ENCODE assay signal across 11 cellular contexts in genomic region chr5:61328791-61329617, GRCh38. TPM values are rescaled to one million over a fixed set of nuclear protein-coding genes. Genes with fewer than 3 reads are reported as not detected.
A peak's percentile ranks its signal among the peaks of the same experiment; 100 is the strongest.
DNase-seq lines count a peak whose midpoint lies in the region; ATAC-seq, FAIRE-seq and TF ChIP-seq lines count a peak whose summit lies in the region.
"Had no signal": no experiment of that assay in that cellular context is flagged by ENCODE, and none has a peak within 500 bp of the region (broad histone marks: within the 10 kb centered on the region; RNA-seq: fewer than 3 reads in every experiment).

No MANE protein-coding gene starts in this region.

- CTCF ChIA-PET in A549 (lab: Yijun Ruan, JAX), result interaction anchor here (0.7 to 5.7 kb wide), 7 partner anchors 8 to 330 kb away, joined by 3 to 73 read pairs (median 13); no protein-coding TSS in a partner anchor

- peak overlapping the region; percentile 90 for H3K4me2 ChIP-seq in A549

- FAIRE-seq in A549 (lab: Jason Lieb, UNC) (no peak), GM19239 (lab: Jason Lieb, UNC) (no peak)

- H3K4me3 ChIP-seq in A549 (no peak overlapping the region), H7 (ENCODE audit: insufficient read depth, low read depth, low read length) (no peak overlapping the region), brain microvascular endothelial cell (ENCODE audit: low read depth, low read length) (no peak overlapping the region), muscle layer of duodenum (ENCODE audit: low read depth in 1 of 2, low read length in 2 of 2) (peak overlapping the region; percentile 37 to 86)
- no peak overlapping the region for H3K4me3 ChIP-seq in effector memory CD4-positive, alpha-beta T cell (ENCODE audit: insufficient read depth, low read depth, low read length, poor library complexity, severe bottlenecking)
- H3K4me3 ChIP-seq: thyroid gland had no signal

- H3K4me1 ChIP-seq in A549 (peaks cover 27% of the 10 kb centered on the region), muscle layer of duodenum (ENCODE audit: control insufficient read depth in 1 of 2, insufficient read depth in 2 of 2, low read length in 2 of 2) (peaks cover 12 to 16% of the 10 kb centered on the region in 2 donors)
- H3K4me1 ChIP-seq in effector memory CD4-positive, alpha-beta T cell (ENCODE audit: control insufficient read depth, insufficient read depth, low read length, poor library complexity, severe bottlenecking), result peaks cover 5% of the 10 kb centered on the region

- in situ Hi-C loops in brain microvascular endothelial cell (cut with HindIII; ENCODE audit: low pct_ligation_motif_present, low sequenced_read_pairs), result no loop called here

- TF ChIP-seq EP300 in A549 (IDR thresholded peaks at IDR 0.05), result no peak

- no peak for TF ChIP-seq RAD21 in A549 (conservative IDR thresholded peaks at IDR 0.05 in 1 of 2, IDR thresholded peaks at IDR 0.05 in 1 of 2)

- H3K9me3 ChIP-seq in A549 (no peaks in the 10 kb centered on the region), muscle layer of duodenum (ENCODE audit: control insufficient read depth in 1 of 2, low read length in 2 of 2) (no peaks in the 10 kb centered on the region)
- no peaks in the 10 kb centered on the region for H3K9me3 ChIP-seq in effector memory CD4-positive, alpha-beta T cell (ENCODE audit: control insufficient read depth, low read length)
- H3K9me3 ChIP-seq: thyroid gland had no signal

- H3K36me3 ChIP-seq in H7 (replicated peaks; ENCODE audit: control insufficient read depth, insufficient read depth, low read length), result no peaks in the 10 kb centered on the region
- peaks cover 2% of the 10 kb centered on the region for H3K36me3 ChIP-seq in brain microvascular endothelial cell (replicated peaks)
- H3K36me3 ChIP-seq in muscle layer of duodenum (ENCODE audit: control insufficient read depth in 1 of 2, insufficient read depth in 2 of 2, low read length in 2 of 2), result no peaks in the 10 kb centered on the region
- no peaks in the 10 kb centered on the region for H3K36me3 ChIP-seq in effector memory CD4-positive, alpha-beta T cell (ENCODE audit: control insufficient read depth, insufficient read depth, low read length)
- H3K36me3 ChIP-seq: thyroid gland had no signal

- no peak for TF ChIP-seq CTCF in A549 (IDR thresholded peaks at IDR 0.05)
- TF ChIP-seq CTCF in brain microvascular endothelial cell (IDR thresholded peaks at IDR 0.05; ENCODE audit: low read depth, low read length, missing control alignments), result no peak
- no peak for TF ChIP-seq CTCF in GM20000 (IDR thresholded peaks at IDR 0.05; ENCODE audit: extremely low read depth, missing control alignments)

- peak overlapping the region; percentile 88 to 94; a peak in 5 of 6 replicates for H3K27ac ChIP-seq in A549
- peak overlapping the region; percentile 90 for H3K27ac ChIP-seq in brain microvascular endothelial cell
- peak overlapping the region; percentile 72 for H3K27ac ChIP-seq in muscle layer of duodenum (ENCODE audit: low read length)
- no peak overlapping the region for H3K27ac ChIP-seq in effector memory CD4-positive, alpha-beta T cell (ENCODE audit: insufficient read depth, low read length, poor library complexity, severe bottlenecking)

- TF ChIP-seq POLR2A in A549 (IDR thresholded peaks at IDR 0.05; ENCODE audit: low read length), result no peak

- DNase-seq in A549 (ENCODE audit: low read depth in 1 of 2, low spot score in 1 of 2), result no peak
- DNase-seq in H7, result peak; percentile 22
- DNase-seq in brain microvascular endothelial cell, result no peak
- DNase-seq in GM20000 (ENCODE audit: low spot score), result no peak
- no peak for DNase-seq in effector memory CD4-positive, alpha-beta T cell
- DNase-seq in SK-N-DZ (ENCODE audit: low spot score), result no peak
- DNase-seq in GM19239 (ENCODE audit: insufficient read length, low spot score), result no peak
- DNase-seq: NCI-H187; stimulated activated CD4-positive, alpha-beta T cell treated with anti-CD3 and anti-CD28 coated beads, Interleukin-12 subunit alpha, Interleukin-12 subunit beta, amount 100 ng/mL, for 4 hours; thyroid gland had no signal

- 69% methylated on average over 8 of the region's 8 CpGs for WGBS in A549 (ENCODE audit: missing lambda C conversion rate)

- peaks cover 55% of the 10 kb centered on the region for H3K27me3 ChIP-seq in H7 (ENCODE audit: control insufficient read depth, insufficient read depth, low read length)
- no peaks in the 10 kb centered on the region for H3K27me3 ChIP-seq in brain microvascular endothelial cell (replicated peaks)
- no peaks in the 10 kb centered on the region for H3K27me3 ChIP-seq in muscle layer of duodenum (ENCODE audit: low read depth, low read length)
- H3K27me3 ChIP-seq in effector memory CD4-positive, alpha-beta T cell (replicated peaks; ENCODE audit: control insufficient read depth, insufficient read depth, low read length, poor library complexity, severe bottlenecking), result peaks cover 5% of the 10 kb centered on the region
- H3K27me3 ChIP-seq: thyroid gland had no signal

- POLR2A ChIA-PET in A549 (lab: Yijun Ruan, JAX), result interaction anchor here (3.9 kb wide), 1 partner anchor 25 kb away, joined by 124 read pairs; no protein-coding TSS in a partner anchor

- ATAC-seq in A549, result no peak

TF ChIP-seq in A549, 52 proteins besides CTCF, POLR2A, EP300 and RAD21:
- no peak for TF ChIP-seq FOSL2 (IDR thresholded peaks at IDR 0.05)
- no peak for TF ChIP-seq FOSL2 (CRISPR knock-in tag; IDR thresholded peaks at IDR 0.05)
- TF ChIP-seq BHLHE40 (IDR thresholded peaks at IDR 0.05; ENCODE audit: low read depth, low read length), result peak; percentile 15; the same call in 1 of the 2 replicates

RNA-seq across cellular contexts. Expression of gene ZSWIM6, which starts 3.1 kb away (rescaled TPM):
- polyA plus RNA-seq in A549 (2011; rRNA removed) (18.0 and 20.9 TPM in 2 replicates), A549 (2017; fragmentation: RNase III; extraction: RNeasy Plus Mini Kit Qiagen cat#74134 plus additional on column Dnase treatment) (8.4 to 9.6 TPM (median 8.9 TPM) in 3 replicates)
- polyA plus RNA-seq in A549 (2012; cell fraction: cytosol; rRNA removed), result 8.2 and 11.4 TPM in 2 replicates
- 21.7 and 23.7 TPM in 2 replicates for polyA plus RNA-seq in A549 (2012; cell fraction: nucleus; rRNA removed)
- 43.5 and 50.0 TPM in 2 replicates for polyA minus RNA-seq in A549 (2011; rRNA and poly(A)+ RNA removed)
- 9.1 and 12.2 TPM in 2 replicates for total RNA-seq in H7 (2014; rRNA removed; shearing (Covaris generic))
- 18.2 and 19.6 TPM in 2 replicates for polyA plus RNA-seq in SK-N-DZ (2014; cell fraction: cytosol; rRNA removed)
- 34.6 and 46.9 TPM in 2 replicates for polyA plus RNA-seq in SK-N-DZ (2014; cell fraction: nucleus; rRNA removed)

Comparison
In these comparisons a context has a peak if more than half of its experiments do, and no peak if none do; other contexts are left out.
1. H3K4me3 ChIP-seq: peak in muscle layer of duodenum (2 of 2); none in A549 (single experiment), H7 (single experiment), brain microvascular endothelial cell (single experiment) and effector memory CD4-positive, alpha-beta T cell (single experiment).